Comparison of ENCODE assay signal across 8 cellular contexts in the genomic region with DNA sequence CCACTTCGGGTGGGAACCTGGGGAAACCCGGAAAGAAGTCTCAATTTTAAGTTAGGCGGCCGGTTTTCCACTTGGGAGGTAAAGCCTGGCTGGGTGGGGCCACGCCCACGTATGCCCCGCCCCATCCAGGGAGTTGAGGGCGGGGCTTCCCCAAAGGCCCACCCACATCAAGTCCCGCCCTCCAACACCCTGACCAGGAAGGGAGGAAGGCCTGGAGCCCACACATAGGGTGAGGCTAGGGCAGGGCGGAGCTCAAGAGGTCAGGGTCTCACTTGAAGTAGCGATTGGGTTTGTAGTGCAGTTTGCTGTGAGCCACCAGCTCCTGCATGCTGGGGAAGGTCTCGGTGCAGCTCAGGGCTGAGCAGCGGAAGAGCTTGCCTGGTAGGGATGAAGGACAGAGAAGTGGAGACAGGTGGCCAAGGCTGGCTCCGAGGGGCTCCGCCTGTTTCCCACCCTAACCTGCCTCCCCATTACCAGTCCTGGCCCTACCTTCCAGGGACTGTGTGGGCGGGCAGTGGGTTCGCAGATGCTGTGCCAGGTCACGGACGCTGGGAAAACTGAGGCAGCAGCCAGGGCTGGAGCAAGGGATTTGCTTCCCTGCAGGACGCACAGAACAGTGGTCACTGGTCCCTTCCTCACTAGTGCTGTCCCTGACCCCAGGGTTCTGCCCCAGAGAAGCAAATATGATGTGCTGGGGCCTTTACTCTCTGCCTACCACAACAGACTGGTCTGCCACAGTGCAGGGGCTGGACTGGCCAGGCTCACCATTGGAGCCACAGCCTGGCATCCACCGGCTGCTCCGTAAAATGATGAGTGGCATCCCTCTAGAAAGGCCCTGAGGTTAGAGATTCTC. TPM values are rescaled to one million over a fixed set of nuclear protein-coding genes. Genes with fewer than 3 reads are reported as not detected.
DNase-seq lines count a peak whose midpoint lies in the region; ATAC-seq and TF ChIP-seq lines count a peak whose summit lies in the region.

No MANE protein-coding gene starts in this region.

- H3K4me3 ChIP-seq in HUES48 (ENCODE audit: low read depth, low read length) (peak overlapping the region; percentile 64), coronary artery (no peak overlapping the region)

- H3K9me3 Mint-ChIP-seq in activated T-helper 17 cell treated with anti-CD3 and anti-CD28 coated beads, Interleukin-2, amount 50 U/mL, for 72 hours, result no peaks in the 10 kb centered on the region
- H3K9me3 Mint-ChIP-seq in memory B cell, result no peaks in the 10 kb centered on the region

- H3K4me3 Mint-ChIP-seq in activated T-helper 17 cell treated with anti-CD3 and anti-CD28 coated beads, Interleukin-2, amount 50 U/mL, for 72 hours, result peak overlapping the region; percentile 97
- peak overlapping the region; percentile 24 for H3K4me3 Mint-ChIP-seq in memory B cell

- H3K27ac ChIP-seq in HUES48 (ENCODE audit: low read depth, low read length), result no peak overlapping the region
- H3K27ac ChIP-seq in coronary artery, result peak overlapping the region in 1 of 2 donors; percentile 100

- no peaks in the 10 kb centered on the region for H3K4me1 ChIP-seq in HUES48 (ENCODE audit: control insufficient read depth, insufficient read depth, low read length)

- H3K27me3 ChIP-seq in HUES48 (ENCODE audit: control insufficient read depth, insufficient read depth, low read length), result no peaks in the 10 kb centered on the region

- no peak for TF ChIP-seq CTCF in coronary artery (IDR thresholded peaks at IDR 0.05)

- no peak overlapping the region for H3K9ac ChIP-seq in HUES48 (ENCODE audit: low read depth, low read length)

- no peak overlapping the region for H3K27ac Mint-ChIP-seq in activated T-helper 17 cell treated with anti-CD3 and anti-CD28 coated beads, Interleukin-2, amount 50 U/mL, for 72 hours
- H3K27ac Mint-ChIP-seq in memory B cell, result no peak overlapping the region

- H3K27me3 Mint-ChIP-seq in activated T-helper 17 cell treated with anti-CD3 and anti-CD28 coated beads, Interleukin-2, amount 50 U/mL, for 72 hours, result no peaks in the 10 kb centered on the region
- no peaks in the 10 kb centered on the region for H3K27me3 Mint-ChIP-seq in memory B cell

- DNase-seq in COLO829 (ENCODE audit: low spot score) (peak; percentile 48), memory B cell (ENCODE audit: low spot score in 2 of 2) (no peak), coronary artery (ENCODE audit: low spot score) (no peak), medulla oblongata (ENCODE audit: extremely low spot score) (no peak), HCEC 1CT (no peak)

- no peak for ATAC-seq in activated T-helper 17 cell treated with anti-CD3 and anti-CD28 coated beads, Interleukin-2, amount 50 U/mL, for 72 hours (replicated peaks)
- ATAC-seq in memory B cell (ENCODE audit: low read depth) (no peak), GM21360 (IDR thresholded peaks at IDR 0.05; ENCODE audit: unreplicated experiment) (no peak)

- H3K9me3 ChIP-seq in HUES48 (ENCODE audit: control insufficient read depth, insufficient read depth, low read length), result no peaks in the 10 kb centered on the region

- H3K36me3 ChIP-seq in HUES48 (ENCODE audit: control insufficient read depth, insufficient read depth, low read length), result no peaks in the 10 kb centered on the region

- peaks cover 15% of the 10 kb centered on the region for H3K4me1 Mint-ChIP-seq in activated T-helper 17 cell treated with anti-CD3 and anti-CD28 coated beads, Interleukin-2, amount 50 U/mL, for 72 hours
- peaks cover 17% of the 10 kb centered on the region for H3K4me1 Mint-ChIP-seq in memory B cell

- H3K36me3 Mint-ChIP-seq in activated T-helper 17 cell treated with anti-CD3 and anti-CD28 coated beads, Interleukin-2, amount 50 U/mL, for 72 hours (ENCODE audit: low read depth), result peaks cover 6% of the 10 kb centered on the region
- no peaks in the 10 kb centered on the region for H3K36me3 Mint-ChIP-seq in memory B cell

RNA-seq across cellular contexts. Expression of a gene that starts 1.6 kb away (rescaled TPM):
- total RNA-seq in activated T-helper 17 cell treated with anti-CD3 and anti-CD28 coated beads, Interleukin-2, amount 50 U/mL, for 72 hours, result 10 to 100 TPM; 18.4 to 19.1 TPM

RNA-seq across cellular contexts. Expression of a gene that starts 9.9 kb away (rescaled TPM):
- total RNA-seq in activated T-helper 17 cell treated with anti-CD3 and anti-CD28 coated beads, Interleukin-2, amount 50 U/mL, for 72 hours, result 1 to 10 TPM; 1.1 to 2.9 TPM
